8 cellular contexts compared by ENCODE assay signal in the genomic region with DNA sequence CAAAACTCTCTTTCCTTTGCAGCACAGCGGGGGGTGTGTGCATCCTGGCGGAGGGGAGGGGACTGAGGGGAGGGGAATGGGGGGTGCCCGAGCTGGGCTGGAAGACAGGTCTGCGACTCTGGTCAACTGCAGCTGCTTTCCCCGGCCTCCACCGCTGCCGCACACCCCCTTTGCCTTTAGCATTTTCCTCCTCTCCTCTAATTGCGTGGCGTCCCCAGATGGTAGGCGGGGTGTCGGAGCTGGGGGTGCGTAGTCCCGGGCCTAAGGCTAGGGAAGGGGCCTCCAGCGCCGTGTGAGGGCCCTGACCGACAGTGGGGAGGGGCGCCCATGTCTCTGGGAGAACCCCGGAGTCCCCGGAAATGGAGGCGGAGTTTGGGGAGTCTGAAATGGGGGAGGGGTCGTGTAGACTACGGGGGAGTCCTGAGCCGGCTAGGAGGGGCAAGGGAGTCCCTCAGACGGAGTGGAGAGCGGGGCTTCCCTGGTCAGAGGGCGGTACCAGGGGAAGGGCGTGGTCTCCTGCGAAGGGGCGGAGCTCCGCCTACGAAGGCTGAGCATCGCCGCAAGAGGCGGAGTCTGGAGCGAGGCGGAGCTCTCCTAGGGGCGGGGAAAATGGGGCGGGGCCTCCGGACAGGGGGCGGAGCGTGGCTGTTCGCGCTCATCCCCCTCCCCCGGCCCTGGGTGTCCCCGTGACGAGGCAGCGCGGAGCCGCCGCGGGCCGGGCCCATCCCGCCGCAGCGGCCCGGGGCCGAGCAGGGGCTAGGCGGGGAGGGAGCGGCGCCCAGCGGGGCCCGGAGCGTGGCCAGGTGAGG. TPM values are rescaled to one million over a fixed set of nuclear protein-coding genes. Genes with fewer than 3 reads are reported as not detected.
DNase-seq lines count a peak whose midpoint lies in the region; ATAC-seq and TF ChIP-seq lines count a peak whose summit lies in the region.

A gene with protein sequence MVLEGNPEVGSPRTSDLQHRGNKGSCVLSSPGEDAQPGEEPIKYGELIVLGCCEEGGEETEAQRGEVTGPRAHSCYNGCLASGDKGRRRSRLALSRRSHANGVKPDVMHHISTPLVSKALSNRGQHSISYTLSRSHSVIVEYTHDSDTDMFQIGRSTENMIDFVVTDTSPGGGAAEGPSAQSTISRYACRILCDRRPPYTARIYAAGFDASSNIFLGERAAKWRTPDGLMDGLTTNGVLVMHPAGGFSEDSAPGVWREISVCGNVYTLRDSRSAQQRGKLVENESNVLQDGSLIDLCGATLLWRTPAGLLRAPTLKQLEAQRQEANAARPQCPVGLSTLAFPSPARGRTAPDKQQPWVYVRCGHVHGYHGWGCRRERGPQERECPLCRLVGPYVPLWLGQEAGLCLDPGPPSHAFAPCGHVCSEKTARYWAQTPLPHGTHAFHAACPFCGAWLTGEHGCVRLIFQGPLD (plus strand): TSS at position 681 of the 809 bp plus-strand sequence. CDS start 1,224 bp downstream, outside the sequence.

- H3K27me3 ChIP-seq in right atrium auricular region (no peaks in the 10 kb centered on the region), prostate gland (replicated peaks; ENCODE audit: insufficient read depth) (no peaks in the 10 kb centered on the region), upper lobe of right lung (no peaks in the 10 kb centered on the region)

- WGBS in prostate gland: under 1% methylated on average over 59 of the region's 63 CpGs

- TF ChIP-seq CTCF in right atrium auricular region (IDR thresholded peaks at IDR 0.05) (no peak), prostate gland (IDR thresholded peaks at IDR 0.05) (peak in 1 of 4 experiments; percentile 3), upper lobe of right lung (IDR thresholded peaks at IDR 0.05) (no peak)

- H3K4me3 ChIP-seq in GM08714 (ENCODE audit: low read length): peak within 1 kb of the TSS; percentile 64; the same call in 1 of the 2 replicates
- H3K4me3 ChIP-seq in right atrium auricular region: peak within 1 kb of the TSS; percentile 56 to 76
- peak within 1 kb of the TSS; percentile 71 to 72 for H3K4me3 ChIP-seq in prostate gland
- peak within 1 kb of the TSS; percentile 57 for H3K4me3 ChIP-seq in upper lobe of right lung

- DNase-seq in NCI-H1105 treated with DMSO at 0.1 percent for 48 hours (lab: John Stamatoyannopoulos, UW) (peak; percentile 79), T-helper 1 cell (peak; percentile 91 to 95 (median 92)), amygdala (lab: John Stamatoyannopoulos, UW) (peak; percentile 35 to 96 (median 88)), right atrium auricular region (ENCODE audit: low spot score) (peak; percentile 92), prostate gland (ENCODE audit: low spot score) (peak; percentile 91), upper lobe of right lung (peak; percentile 96)

- peak; percentile 60 for TF ChIP-seq POLR2A in prostate gland (IDR thresholded peaks at IDR 0.05)

- H3K36me3 ChIP-seq in right atrium auricular region: no peaks in the 10 kb centered on the region
- H3K36me3 ChIP-seq in prostate gland: no peaks in the 10 kb centered on the region
- H3K36me3 ChIP-seq in upper lobe of right lung: no peaks in the 10 kb centered on the region

- ATAC-seq in HG02642 (IDR thresholded peaks at IDR 0.05; ENCODE audit: poor library complexity, unreplicated experiment): peak; percentile 79
- ATAC-seq in upper lobe of right lung: peak; percentile 98

- H3K4me1 ChIP-seq in right atrium auricular region (peaks cover 0 to 23% of the 10 kb centered on the region in 2 donors), prostate gland (replicated peaks) (peaks cover 3% of the 10 kb centered on the region), upper lobe of right lung (peaks cover 10% of the 10 kb centered on the region)

- no peaks in the 10 kb centered on the region for H3K9me3 ChIP-seq in right atrium auricular region
- no peaks in the 10 kb centered on the region for H3K9me3 ChIP-seq in prostate gland
- H3K9me3 ChIP-seq in upper lobe of right lung: no peaks in the 10 kb centered on the region

- H3K27ac ChIP-seq in right atrium auricular region (peak within 1 kb of the TSS; percentile 79 to 81), prostate gland (peak within 1 kb of the TSS; percentile 72 to 76), upper lobe of right lung (peak within 1 kb of the TSS; percentile 66)

- intact Hi-C loops in prostate gland (cut with DNase I): loop anchor here (2.0 kb wide), 1 partner anchor 14 kb away; a partner anchor contains a TSS
- intact Hi-C loops in upper lobe of right lung (cut with DNase I): no loop called here

RNA-seq across cellular contexts. Expression of the gene that starts here (rescaled TPM):
- total RNA-seq in right atrium auricular region (10 to 100 TPM; 12.7 to 20.7 TPM), prostate gland (10 to 100 TPM; 23.9 to 27.0 TPM), upper lobe of right lung (15.5 TPM)

Comparison
In these comparisons a context has a peak if more than half of its experiments do, and no peak if none do; other contexts are left out.
1. Peak in every context shown above with its lines: DNase-seq, ATAC-seq, H3K4me3 ChIP-seq and H3K27ac ChIP-seq.